ENCODE assay signal across 16 cellular contexts in the genomic region with DNA sequence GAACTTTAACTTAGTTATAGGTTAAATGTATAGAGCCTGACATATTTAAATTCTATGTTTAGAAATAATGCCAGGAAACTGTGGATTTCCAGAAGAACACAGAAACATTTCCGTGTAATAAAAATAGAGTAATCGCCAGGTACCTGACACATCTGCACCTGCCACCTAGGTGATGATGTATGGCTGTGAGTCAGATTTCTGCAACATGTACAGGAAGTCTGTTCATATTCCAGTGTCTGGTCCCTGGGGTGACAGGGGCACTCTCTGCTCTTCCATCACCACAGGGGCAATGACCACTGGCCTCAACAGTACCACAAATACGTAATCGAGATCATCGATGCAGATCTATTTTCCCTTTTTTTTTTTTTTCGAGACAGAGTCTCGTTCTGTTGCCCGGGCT.
"Had no signal": no experiment of that assay in that cellular context is flagged by ENCODE, and none has a peak within 500 bp of the region (broad histone marks: within the 10 kb centered on the region; RNA-seq: fewer than 3 reads in every experiment).

No MANE protein-coding gene starts in this region.

- H3K9me3 Mint-ChIP-seq: effector memory CD8-positive, alpha-beta T cell; natural killer cell treated with Interleukin-12 subunit alpha and Interleukin-12 subunit beta and Interleukin-15 and Interleukin-18, amount 100 ng/mL, for 72 hours; stimulated activated naive B cell treated with anti-CD40 and anti-IgM and Interleukin-4, amounts not matched to agents 10 μg/mL and 1 μg/mL and 100 μg/mL, for 72 hours had no signal

- H3K4me1 Mint-ChIP-seq: stimulated activated naive B cell treated with anti-CD40 and anti-IgM and Interleukin-4, amounts not matched to agents 10 μg/mL and 1 μg/mL and 100 μg/mL, for 72 hours had no signal

- H3K27ac Mint-ChIP-seq: effector memory CD8-positive, alpha-beta T cell; natural killer cell treated with Interleukin-12 subunit alpha and Interleukin-12 subunit beta and Interleukin-15 and Interleukin-18, amount 100 ng/mL, for 72 hours; stimulated activated naive B cell treated with anti-CD40 and anti-IgM and Interleukin-4, amounts not matched to agents 10 μg/mL and 1 μg/mL and 100 μg/mL, for 72 hours had no signal

- H3K27ac ChIP-seq: brain microvascular endothelial cell, epithelial cell of prostate, thyroid gland, uterus had no signal

- H3K36me3 ChIP-seq: brain microvascular endothelial cell, thyroid gland, uterus had no signal

- H3K4me3 Mint-ChIP-seq: effector memory CD8-positive, alpha-beta T cell; natural killer cell treated with Interleukin-12 subunit alpha and Interleukin-12 subunit beta and Interleukin-15 and Interleukin-18, amount 100 ng/mL, for 72 hours; stimulated activated naive B cell treated with anti-CD40 and anti-IgM and Interleukin-4, amounts not matched to agents 10 μg/mL and 1 μg/mL and 100 μg/mL, for 72 hours had no signal

- H3K27me3 ChIP-seq: brain microvascular endothelial cell, thyroid gland, uterus had no signal

- H3K27me3 Mint-ChIP-seq: natural killer cell treated with Interleukin-12 subunit alpha and Interleukin-12 subunit beta and Interleukin-15 and Interleukin-18, amount 100 ng/mL, for 72 hours; stimulated activated naive B cell treated with anti-CD40 and anti-IgM and Interleukin-4, amounts not matched to agents 10 μg/mL and 1 μg/mL and 100 μg/mL, for 72 hours had no signal

- DNase-seq: activated naive CD4-positive, alpha-beta T cell; anterior cingulate cortex; brain microvascular endothelial cell; dermis blood vessel endothelial cell; effector memory CD8-positive, alpha-beta T cell; left ventricle myocardium superior; mesenchymal stem cell; nucleus accumbens; posterior cingulate gyrus; stimulated activated CD4-positive, alpha-beta T cell treated with anti-CD3 and anti-CD28 coated beads, Interleukin-2, amount 100 ng/mL, for 48 hours; stimulated activated naive B cell treated with anti-CD40 and anti-IgM and Interleukin-4, amounts not matched to agents 10 μg/mL and 1 μg/mL and 100 μg/mL, for 72 hours; thyroid gland; uterus had no signal

- H3K36me3 Mint-ChIP-seq: natural killer cell treated with Interleukin-12 subunit alpha and Interleukin-12 subunit beta and Interleukin-15 and Interleukin-18, amount 100 ng/mL, for 72 hours had no signal

- H3K9me3 ChIP-seq: thyroid gland, uterus had no signal

- H3K4me3 ChIP-seq: thyroid gland, uterus had no signal

- ATAC-seq: activated CD4-positive, CD25-positive, alpha-beta regulatory T cell treated with anti-CD3 and anti-CD28 coated beads, Interleukin-2, amount 50 U/mL, for 24 hours; effector memory CD8-positive, alpha-beta T cell; left ventricle myocardium superior; natural killer cell treated with Interleukin-12 subunit alpha and Interleukin-12 subunit beta and Interleukin-15 and Interleukin-18, amount 100 ng/mL, for 72 hours; stimulated activated naive B cell treated with anti-CD40 and anti-IgM and Interleukin-4, amounts not matched to agents 10 μg/mL and 1 μg/mL and 100 μg/mL, for 72 hours had no signal
